ENCODE assay signal across 8 cellular contexts in the genomic region with DNA sequence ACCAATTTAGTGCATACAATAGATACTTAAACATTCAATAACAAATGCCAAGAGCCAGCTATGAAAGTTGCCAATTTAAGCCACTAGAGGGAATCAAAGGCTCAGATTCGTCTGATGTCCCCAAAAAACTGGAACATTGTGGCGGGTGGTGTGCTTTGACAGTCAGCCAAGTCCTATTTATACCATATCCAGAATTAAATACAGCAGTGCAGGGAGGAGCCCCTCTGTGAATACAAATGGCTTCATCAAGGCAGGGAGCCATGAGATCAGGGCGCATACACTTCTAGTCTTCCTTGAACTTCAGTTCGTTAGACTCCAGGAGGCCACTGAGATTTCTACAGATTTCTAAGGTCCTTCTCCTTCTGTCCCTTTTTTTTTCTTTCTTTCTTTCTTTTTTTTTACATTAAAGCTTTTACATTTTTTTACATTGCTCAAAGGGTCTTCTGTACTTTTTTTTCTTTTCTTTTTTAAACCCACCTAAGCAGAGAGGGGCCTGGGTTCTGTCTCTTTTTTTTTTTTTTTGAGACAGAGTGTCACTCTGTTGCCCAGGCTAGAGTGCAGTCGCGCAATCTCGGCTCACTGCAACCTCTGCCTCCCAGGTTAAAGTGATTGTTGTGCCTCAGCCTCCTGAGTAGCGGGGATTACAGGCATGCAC. TPM values are rescaled to one million over a fixed set of nuclear protein-coding genes. Genes with fewer than 3 reads are reported as not detected.
DNase-seq lines count a peak whose midpoint lies in the region; TF ChIP-seq lines count a peak whose summit lies in the region.

No MANE protein-coding gene starts in this region.

- H3K36me3 ChIP-seq in SU-DHL-6 (ENCODE audit: low read length) = no peaks in the 10 kb centered on the region
- no peaks in the 10 kb centered on the region for H3K36me3 ChIP-seq in subcutaneous abdominal adipose tissue (ENCODE audit: control insufficient read depth in 5 of 5, insufficient read depth in 5 of 5, low read length in 5 of 5)

- H3K4me1 ChIP-seq in subcutaneous abdominal adipose tissue (ENCODE audit: control insufficient read depth in 5 of 5, insufficient read depth in 5 of 5, low read length in 5 of 5) = peaks cover 2 to 37% (median 31%) of the 10 kb centered on the region in 5 donors

- H3K79me2 ChIP-seq in SU-DHL-6 (ENCODE audit: insufficient read depth, low read length) = no peaks in the 10 kb centered on the region

- H3K4me2 ChIP-seq in SU-DHL-6 (ENCODE audit: low read depth, low read length, poor library complexity, severe bottlenecking) = no peak overlapping the region

- peak in 5 of 6 experiments; percentile 11 to 55 (median 35) for DNase-seq in stimulated activated naive CD4-positive, alpha-beta T cell (lab: John Stamatoyannopoulos, UW)
- DNase-seq in stimulated activated naive CD4-positive, alpha-beta T cell treated with Interleukin-2 at 50 U/mL for 16 hours (lab: John Stamatoyannopoulos, UW) = no peak
- peak; percentile 6 for DNase-seq in NCI-H128 (lab: John Stamatoyannopoulos, UW; ENCODE audit: unreplicated experiment)
- peak; percentile 90 for DNase-seq in cerebellum (ENCODE audit: low spot score)
- DNase-seq in kidney tubule cell (ENCODE audit: low spot score) = peak; percentile 57
- no peak for DNase-seq in OCI-M2 (lab: John Stamatoyannopoulos, UW; ENCODE audit: unreplicated experiment)

- no peaks in the 10 kb centered on the region for H3K9me2 ChIP-seq in SU-DHL-6 (replicated peaks; ENCODE audit: insufficient read depth, low read length)

- H3K4me3 ChIP-seq in SU-DHL-6 (ENCODE audit: insufficient read depth, low read length, poor library complexity, severe bottlenecking) (no peak overlapping the region), subcutaneous abdominal adipose tissue (ENCODE audit: low read depth in 1 of 5, low read length in 5 of 5) (no peak overlapping the region)

- H2AFZ ChIP-seq in SU-DHL-6 (ENCODE audit: low read depth, low read length, severe bottlenecking) = no peak overlapping the region

- no peaks in the 10 kb centered on the region for H3K27me3 ChIP-seq in SU-DHL-6 (ENCODE audit: low read length)
- no peaks in the 10 kb centered on the region for H3K27me3 ChIP-seq in subcutaneous abdominal adipose tissue (ENCODE audit: control insufficient read depth in 5 of 5, insufficient read depth in 4 of 5, low read length in 5 of 5)

- peak; percentile 19 for TF ChIP-seq CTCF in SU-DHL-6 (IDR thresholded peaks at IDR 0.05; ENCODE audit: insufficient read depth, low read length, poor library complexity, severe bottlenecking)

- no peaks in the 10 kb centered on the region for H4K20me1 ChIP-seq in SU-DHL-6 (ENCODE audit: low read depth, low read length)

- no peaks in the 10 kb centered on the region for H3F3A ChIP-seq in SU-DHL-6 (ENCODE audit: insufficient read depth)

- H3K9me3 ChIP-seq in SU-DHL-6 (ENCODE audit: insufficient read depth, low read length) = no peaks in the 10 kb centered on the region
- no peaks in the 10 kb centered on the region for H3K9me3 ChIP-seq in subcutaneous abdominal adipose tissue (ENCODE audit: control insufficient read depth in 5 of 5, low read length in 5 of 5)

- H3K27ac ChIP-seq in SU-DHL-6 (ENCODE audit: low read depth, low read length) = no peak overlapping the region
- peak overlapping the region; percentile 37 for H3K27ac ChIP-seq in subcutaneous abdominal adipose tissue (ENCODE audit: low read depth, low read length)

- no peak overlapping the region for H3K9ac ChIP-seq in SU-DHL-6 (ENCODE audit: low read length)
- peak overlapping the region in 2 of 5 donors; percentile 41 to 60 for H3K9ac ChIP-seq in subcutaneous abdominal adipose tissue (ENCODE audit: low read length in 5 of 5)

RNA-seq across cellular contexts. Expression of gene HSPA8, which starts 41.5 kb away (rescaled TPM):
- 1,803 TPM for total RNA-seq in cerebellum

Comparison
In these comparisons a context has a peak if more than half of its experiments do, and no peak if none do; other contexts are left out.
1. DNase-seq: peak in stimulated activated naive CD4-positive, alpha-beta T cell (5 of 6), NCI-H128 (single experiment), cerebellum (single experiment) and kidney tubule cell (single experiment); none in stimulated activated naive CD4-positive, alpha-beta T cell treated with Interleukin-2 at 50 U/mL for 16 hours (single experiment) and OCI-M2 (single experiment).